Comparison of ENCODE assay signal across 1 cellular context in the genomic region with DNA sequence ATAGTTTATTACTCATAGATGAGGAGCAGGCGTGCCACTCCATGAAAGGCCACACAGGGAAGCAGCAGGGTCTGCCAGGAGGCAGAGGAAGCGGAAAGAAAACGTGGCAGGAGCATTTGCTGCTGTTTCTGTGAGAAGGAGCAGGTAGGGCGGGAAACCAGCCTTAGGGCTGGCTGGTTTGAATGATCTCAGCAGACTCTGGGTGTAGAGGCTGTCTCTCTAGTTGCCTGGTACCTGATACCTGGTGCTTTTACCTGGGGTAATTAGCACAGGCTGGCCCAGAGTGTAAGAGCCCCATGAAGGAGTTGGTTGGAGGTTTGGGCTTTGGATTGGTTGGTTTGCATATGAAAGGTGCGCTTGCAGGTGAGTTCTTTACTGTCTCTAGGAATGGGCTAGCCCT.
A peak's percentile ranks its signal among the peaks of the same experiment; 100 is the strongest.
TF ChIP-seq lines count a peak whose summit lies in the region.

No MANE protein-coding gene starts in this region.

TF ChIP-seq in WTC11, 78 proteins besides CTCF, POLR2A, EP300 and RAD21 (continued from another document):
- TF ChIP-seq, protein P1, sequence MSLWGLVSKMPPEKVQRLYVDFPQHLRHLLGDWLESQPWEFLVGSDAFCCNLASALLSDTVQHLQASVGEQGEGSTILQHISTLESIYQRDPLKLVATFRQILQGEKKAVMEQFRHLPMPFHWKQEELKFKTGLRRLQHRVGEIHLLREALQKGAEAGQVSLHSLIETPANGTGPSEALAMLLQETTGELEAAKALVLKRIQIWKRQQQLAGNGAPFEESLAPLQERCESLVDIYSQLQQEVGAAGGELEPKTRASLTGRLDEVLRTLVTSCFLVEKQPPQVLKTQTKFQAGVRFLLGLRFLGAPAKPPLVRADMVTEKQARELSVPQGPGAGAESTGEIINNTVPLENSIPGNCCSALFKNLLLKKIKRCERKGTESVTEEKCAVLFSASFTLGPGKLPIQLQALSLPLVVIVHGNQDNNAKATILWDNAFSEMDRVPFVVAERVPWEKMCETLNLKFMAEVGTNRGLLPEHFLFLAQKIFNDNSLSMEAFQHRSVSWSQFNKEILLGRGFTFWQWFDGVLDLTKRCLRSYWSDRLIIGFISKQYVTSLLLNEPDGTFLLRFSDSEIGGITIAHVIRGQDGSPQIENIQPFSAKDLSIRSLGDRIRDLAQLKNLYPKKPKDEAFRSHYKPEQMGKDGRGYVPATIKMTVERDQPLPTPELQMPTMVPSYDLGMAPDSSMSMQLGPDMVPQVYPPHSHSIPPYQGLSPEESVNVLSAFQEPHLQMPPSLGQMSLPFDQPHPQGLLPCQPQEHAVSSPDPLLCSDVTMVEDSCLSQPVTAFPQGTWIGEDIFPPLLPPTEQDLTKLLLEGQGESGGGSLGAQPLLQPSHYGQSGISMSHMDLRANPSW (CRISPR knock-in tag; conservative IDR thresholded peaks at IDR 0.05; ENCODE audit: low read depth): no peak
- TF ChIP-seq ZBTB21 (CRISPR knock-in tag; IDR thresholded peaks at IDR 0.05; ENCODE audit: borderline replicate concordance): peak; percentile 32; the same call in 1 of the 2 replicates
